ENCODE assay signal across 26 cellular contexts in the genomic region with DNA sequence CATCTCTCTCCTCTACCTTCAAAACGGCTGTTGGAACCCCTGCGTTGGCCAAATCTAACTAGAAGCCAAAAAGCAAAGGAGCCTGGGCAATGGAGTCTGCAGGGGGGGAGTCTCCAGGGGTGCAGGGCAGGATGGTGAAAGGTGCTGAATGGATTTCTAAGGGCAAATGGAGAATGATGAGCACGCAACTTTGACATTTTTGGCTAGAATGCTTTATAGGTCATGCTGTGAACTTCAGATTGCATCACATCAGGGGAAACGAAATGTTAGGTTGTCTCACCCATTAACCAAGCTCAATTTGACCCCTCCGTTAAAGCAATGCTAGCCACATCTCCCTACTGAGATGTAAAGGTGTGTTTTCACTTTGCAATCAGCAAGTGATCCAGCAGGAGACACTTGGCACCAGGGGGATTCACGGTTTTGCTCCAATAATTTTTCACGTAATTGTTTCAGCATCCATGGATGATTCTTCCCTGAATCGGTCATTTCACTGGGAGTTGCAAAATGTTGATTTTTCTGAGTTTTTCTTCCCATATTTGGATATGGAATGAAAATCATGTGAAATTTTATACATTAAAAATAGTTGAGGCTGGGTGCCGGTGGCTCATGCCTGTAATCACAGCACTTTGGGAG.
"Had no signal": no experiment of that assay in that cellular context is flagged by ENCODE, and none has a peak within 500 bp of the region (broad histone marks: within the 10 kb centered on the region; RNA-seq: fewer than 3 reads in every experiment).

No MANE protein-coding gene starts in this region.

- H3K9me3 ChIP-seq: breast epithelium, esophagus muscularis mucosa, left lung, spleen, uterus had no signal

- H3K36me3 ChIP-seq: breast epithelium, esophagus muscularis mucosa, left lung, spleen, uterus had no signal

- H3K27ac Mint-ChIP-seq: activated CD4-positive, alpha-beta memory T cell treated with anti-CD3 and anti-CD28 coated beads, Interleukin-2, amount 10 ng/mL, durations not matched to agents 7 days and 5 days; activated CD4-positive, alpha-beta T cell treated with anti-CD3 and anti-CD28 coated beads, Interleukin-2, amount 10 ng/mL, durations not matched to agents 7 days and 5 days; activated naive CD4-positive, alpha-beta T cell treated with anti-CD3 and anti-CD28 coated beads, Interleukin-2, amount 50 U/mL, for 24 hours; activated naive CD8-positive, alpha-beta T cell treated with anti-CD3 and anti-CD28 coated beads, Interleukin-2, amount 50 U/mL, for 24 hours; dendritic cell treated with granulocyte-macrophage colony-stimulating factor and Interleukin-4, amounts not matched to agents 40 ng/mL and 50 ng/mL, for 4 days; endodermal cell; T-helper 17 cell; type B pancreatic cell had no signal

- H3K27ac ChIP-seq: breast epithelium, esophagus muscularis mucosa, left lung, spleen, uterus had no signal

- DNase-seq: activated CD4-positive, alpha-beta memory T cell treated with anti-CD3 and anti-CD28 coated beads, Interleukin-2, amount 10 ng/mL, durations not matched to agents 7 days and 5 days; activated CD4-positive, alpha-beta T cell treated with anti-CD3 and anti-CD28 coated beads for 1 hour; activated CD4-positive, alpha-beta T cell treated with anti-CD3 and anti-CD28 coated beads, Interleukin-2, amount 10 ng/mL, durations not matched to agents 7 days and 5 days; activated gamma-delta T cell treated with Interleukin-2 at 50 U/mL for 16 hours; activated naive CD8-positive, alpha-beta T cell treated with anti-CD3 and anti-CD28 coated beads, Interleukin-2, amount 50 U/mL, for 24 hours; activated T-cell treated with anti-CD3 and anti-CD28 coated beads, Interleukin-2, amount 50 U/mL, for 4 hours; central memory CD4-positive, alpha-beta T cell; endodermal cell; kidney glomerular epithelial cell; left lung; nephron progenitor cell; right cardiac atrium; spleen; stimulated activated CD4-positive, alpha-beta T cell treated with anti-CD3 and anti-CD28 coated beads, Interleukin-2, amount 100 ng/mL, for 48 hours; stimulated activated naive CD4-positive, alpha-beta T cell treated with Interleukin-2 at 50 U/mL for 16 hours; substantia nigra; T-helper 17 cell; T1000; uterus had no signal

- H3K9me3 Mint-ChIP-seq: activated CD4-positive, alpha-beta memory T cell treated with anti-CD3 and anti-CD28 coated beads, Interleukin-2, amount 10 ng/mL, durations not matched to agents 7 days and 5 days; activated naive CD4-positive, alpha-beta T cell treated with anti-CD3 and anti-CD28 coated beads, Interleukin-2, amount 50 U/mL, for 24 hours; activated naive CD8-positive, alpha-beta T cell treated with anti-CD3 and anti-CD28 coated beads, Interleukin-2, amount 50 U/mL, for 24 hours; activated T-cell treated with anti-CD3 and anti-CD28 coated beads, Interleukin-2, amount 50 U/mL, for 4 hours; activated T-helper 17 cell treated with anti-CD3 and anti-CD28 coated beads, Interleukin-2, amount 50 U/mL, for 72 hours; dendritic cell treated with granulocyte-macrophage colony-stimulating factor and Interleukin-4, amounts not matched to agents 40 ng/mL and 50 ng/mL, for 4 days; endodermal cell; nephron progenitor cell had no signal

- ATAC-seq: activated naive CD8-positive, alpha-beta T cell treated with anti-CD3 and anti-CD28 coated beads, Interleukin-2, amount 50 U/mL, for 24 hours; activated T-cell treated with anti-CD3 and anti-CD28 coated beads, Interleukin-2, amount 50 U/mL, for 4 hours; activated T-helper 17 cell treated with anti-CD3 and anti-CD28 coated beads, Interleukin-2, amount 50 U/mL, for 72 hours; left lung; right cardiac atrium; T-helper 17 cell had no signal

- H3K27me3 ChIP-seq: breast epithelium, esophagus muscularis mucosa, left lung, spleen, uterus had no signal

- H3K36me3 Mint-ChIP-seq: type B pancreatic cell had no signal

- H3K4me1 Mint-ChIP-seq: endodermal cell had no signal

- FAIRE-seq: frontal cortex had no signal

- H3K4me3 Mint-ChIP-seq: activated CD4-positive, alpha-beta memory T cell treated with anti-CD3 and anti-CD28 coated beads, Interleukin-2, amount 10 ng/mL, durations not matched to agents 7 days and 5 days; activated CD4-positive, alpha-beta T cell treated with anti-CD3 and anti-CD28 coated beads, Interleukin-2, amount 10 ng/mL, durations not matched to agents 7 days and 5 days; activated naive CD4-positive, alpha-beta T cell treated with anti-CD3 and anti-CD28 coated beads, Interleukin-2, amount 50 U/mL, for 24 hours; activated naive CD8-positive, alpha-beta T cell treated with anti-CD3 and anti-CD28 coated beads, Interleukin-2, amount 50 U/mL, for 24 hours; activated T-cell treated with anti-CD3 and anti-CD28 coated beads, Interleukin-2, amount 50 U/mL, for 4 hours; activated T-helper 17 cell treated with anti-CD3 and anti-CD28 coated beads, Interleukin-2, amount 50 U/mL, for 72 hours; dendritic cell treated with granulocyte-macrophage colony-stimulating factor and Interleukin-4, amounts not matched to agents 40 ng/mL and 50 ng/mL, for 4 days; endodermal cell; nephron progenitor cell; T-helper 17 cell; type B pancreatic cell had no signal

- H3K4me3 ChIP-seq: breast epithelium, esophagus muscularis mucosa, left lung, spleen, uterus had no signal

- H3K27me3 Mint-ChIP-seq: activated naive CD4-positive, alpha-beta T cell treated with anti-CD3 and anti-CD28 coated beads, Interleukin-2, amount 50 U/mL, for 24 hours; activated naive CD8-positive, alpha-beta T cell treated with anti-CD3 and anti-CD28 coated beads, Interleukin-2, amount 50 U/mL, for 24 hours; activated T-helper 17 cell treated with anti-CD3 and anti-CD28 coated beads, Interleukin-2, amount 50 U/mL, for 72 hours; dendritic cell treated with granulocyte-macrophage colony-stimulating factor and Interleukin-4, amounts not matched to agents 40 ng/mL and 50 ng/mL, for 4 days; T-helper 17 cell; type B pancreatic cell had no signal
